In the genomic region with DNA sequence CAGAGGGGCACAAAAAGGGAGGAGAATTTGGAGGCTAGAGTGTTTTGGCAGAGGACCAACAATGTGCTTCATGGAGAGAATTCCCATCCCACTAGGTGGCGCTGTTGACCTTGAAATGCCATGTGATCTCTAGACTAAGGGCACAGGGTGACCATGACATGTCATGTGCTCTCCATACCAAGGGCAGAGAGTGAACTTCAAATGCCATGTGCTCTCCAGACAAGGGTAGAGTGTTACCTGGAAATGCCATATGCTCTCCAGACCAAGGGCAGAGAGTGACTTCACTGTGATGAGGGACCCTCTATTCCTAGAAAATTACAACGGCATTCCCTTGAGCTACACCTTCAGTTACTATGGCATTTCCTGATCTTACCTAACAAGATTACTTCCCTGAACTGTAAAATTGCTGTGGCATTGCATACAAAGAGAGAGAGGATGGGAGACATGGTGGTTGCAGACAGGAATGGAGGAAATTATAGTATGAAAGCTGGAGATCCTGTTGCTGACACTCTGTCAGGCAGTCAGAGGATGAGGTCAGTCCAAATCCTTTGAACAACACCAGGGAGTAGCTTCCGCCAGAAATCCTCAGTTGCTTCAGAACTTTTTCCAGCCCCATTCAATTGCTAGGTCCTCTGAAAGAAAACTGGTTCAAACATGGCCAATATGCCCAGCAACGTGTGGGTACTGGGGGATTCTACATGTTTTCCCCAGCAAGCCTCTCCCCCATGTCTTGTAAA, we compare ENCODE assay signal across 8 cellular contexts.
DNase-seq lines count a peak whose midpoint lies in the region; ATAC-seq and TF ChIP-seq lines count a peak whose summit lies in the region.

No MANE protein-coding gene starts in this region.

- H3K36me3 Mint-ChIP-seq in mesothelial cell of epicardium = peaks cover 44% of the 10 kb centered on the region

- 0 out of 2 replicates have a peak, but pooled peaks cover 2% of the 10 kb centered on the region for H3K27me3 ChIP-seq in BJ (ENCODE audit: control insufficient read depth, insufficient read depth, low read length)

- peaks cover 22% of the 10 kb centered on the region for H3K9me3 Mint-ChIP-seq in mesothelial cell of epicardium

- peak; percentile 9 for DNase-seq in BJ (ENCODE audit: low read depth)
- peak; percentile 34 to 81 for DNase-seq in NCI-H446 (lab: John Stamatoyannopoulos, UW)
- DNase-seq in activated CD4-positive, alpha-beta T cell treated with anti-CD3 and anti-CD28 coated beads for 48 hours = peak; percentile 86
- peak; percentile 75 for DNase-seq in ecto neural progenitor cell (ENCODE audit: low spot score)
- peak in 1 of 2 experiments; percentile 56 for DNase-seq in mesothelial cell of epicardium (ENCODE audit: low spot score in 2 of 2, unreplicated experiment in 2 of 2)
- DNase-seq in stimulated activated CD8-positive, alpha-beta memory T cell treated with anti-CD3 and anti-CD28 coated beads, Interleukin-7, amount 100 ng/mL, for 1 hour (ENCODE audit: low read depth in 2 of 2) = peak; percentile 7 to 42

- H3K27ac Mint-ChIP-seq in mesothelial cell of epicardium = no peak overlapping the region

- no peak overlapping the region for H3K4me3 Mint-ChIP-seq in mesothelial cell of epicardium

- ATAC-seq in GM19025 (IDR thresholded peaks at IDR 0.05; ENCODE audit: low read depth, unreplicated experiment) (peak; percentile 64), HG03159 (IDR thresholded peaks at IDR 0.05; ENCODE audit: unreplicated experiment) (peak; percentile 89)

- H3K36me3 ChIP-seq in BJ (ENCODE audit: control insufficient read depth, insufficient read depth, low read length) = no peaks in the 10 kb centered on the region

- CTCF ChIA-PET in BJ (lab: Yijun Ruan, JAX) = interaction anchor here (0.6 to 2.1 kb wide), 16 partner anchors 9 to 1344 kb away, joined by 3 to 15 read pairs (median 4); no protein-coding TSS in a partner anchor

- no peak overlapping the region for H3K4me3 ChIP-seq in BJ (ENCODE audit: low read depth, low read length)

- H3K27me3 Mint-ChIP-seq in mesothelial cell of epicardium (ENCODE audit: low read depth) = no peaks in the 10 kb centered on the region

- H3K4me1 Mint-ChIP-seq in mesothelial cell of epicardium = no peaks in the 10 kb centered on the region

- POLR2A ChIA-PET in BJ (lab: Charles Lee) = no interaction called here

- TF ChIP-seq CTCF in BJ (IDR thresholded peaks at IDR 0.05; ENCODE audit: insufficient read depth, low read depth, low read length) = peak; percentile 76
- TF ChIP-seq CTCF in mesothelial cell of epicardium (IDR thresholded peaks at IDR 0.05; ENCODE audit: unreplicated experiment) = peak; percentile 76
